In genomic region chr1:203536981-203537455, GRCh38 we compare ENCODE assay signal across 12 cellular contexts. TPM values are rescaled to one million over a fixed set of nuclear protein-coding genes. Genes with fewer than 3 reads are reported as not detected.
DNase-seq lines count a peak whose midpoint lies in the region; ATAC-seq, FAIRE-seq and TF ChIP-seq lines count a peak whose summit lies in the region.
"Had no signal": no experiment of that assay in that cellular context is flagged by ENCODE, and none has a peak within 500 bp of the region (broad histone marks: within the 10 kb centered on the region; RNA-seq: fewer than 3 reads in every experiment).

No MANE protein-coding gene starts in this region.

- ATAC-seq in gastroesophageal sphincter (peak; percentile 45), HG03039 (IDR thresholded peaks at IDR 0.05; ENCODE audit: unreplicated experiment) (no peak)
- no peak for ATAC-seq in activated T-helper 17 cell treated with anti-CD3 and anti-CD28 coated beads, Interleukin-2, amount 50 U/mL, for 72 hours (replicated peaks)

- H3K9me3 ChIP-seq in gastroesophageal sphincter (no peaks in the 10 kb centered on the region), small intestine (ENCODE audit: control insufficient read depth, low read depth) (no peaks in the 10 kb centered on the region)

- no peaks in the 10 kb centered on the region for H3K36me3 Mint-ChIP-seq in activated T-helper 17 cell treated with anti-CD3 and anti-CD28 coated beads, Interleukin-2, amount 50 U/mL, for 72 hours (ENCODE audit: low read depth)

- H3K4me1 ChIP-seq in gastroesophageal sphincter (peaks cover 2 to 36% (median 3%) of the 10 kb centered on the region in 3 donors), small intestine (ENCODE audit: control insufficient read depth in 2 of 2, insufficient read depth in 1 of 2, low read depth in 1 of 2, low read length in 1 of 2) (peaks cover 2 to 3% of the 10 kb centered on the region in 2 donors)

- H3K4me1 Mint-ChIP-seq in activated T-helper 17 cell treated with anti-CD3 and anti-CD28 coated beads, Interleukin-2, amount 50 U/mL, for 72 hours = no peaks in the 10 kb centered on the region

- no peak for TF ChIP-seq POLR2A in gastroesophageal sphincter (IDR thresholded peaks at IDR 0.05)

- TF ChIP-seq CTCF in gastroesophageal sphincter (IDR thresholded peaks at IDR 0.05) = no peak

- H3K4me3 ChIP-seq in gastroesophageal sphincter = no peak overlapping the region
- H3K4me3 ChIP-seq in small intestine (ENCODE audit: low read depth in 1 of 2, low read length in 2 of 2) = no peak overlapping the region

- H3K27ac ChIP-seq in gastroesophageal sphincter (peak overlapping the region in 2 of 4 donors; percentile 15 to 46), small intestine (ENCODE audit: low read depth in 1 of 2, low read length in 1 of 2) (peak overlapping the region; percentile 69 to 71)

- no peak overlapping the region for H3K27ac Mint-ChIP-seq in activated T-helper 17 cell treated with anti-CD3 and anti-CD28 coated beads, Interleukin-2, amount 50 U/mL, for 72 hours

- H3K9me3 Mint-ChIP-seq in activated T-helper 17 cell treated with anti-CD3 and anti-CD28 coated beads, Interleukin-2, amount 50 U/mL, for 72 hours = no peaks in the 10 kb centered on the region

- FAIRE-seq in small intestine (lab: Jason Lieb, UNC) = no peak
- FAIRE-seq: endometrium had no signal

- peak; percentile 64 for DNase-seq in HuH-7 (ENCODE audit: low spot score)
- DNase-seq in T1000 (lab: John Stamatoyannopoulos, UW) = peak; percentile 11
- DNase-seq in small intestine = peak; percentile 94
- no peak for DNase-seq in NCI-H2227 treated with DMSO at 0.1 percent for 48 hours (lab: John Stamatoyannopoulos, UW)
- no peak for DNase-seq in effector CD4-positive, alpha-beta T cell
- DNase-seq: activated gamma-delta T cell, DND-41, NCI-H524 had no signal

- H3K27me3 Mint-ChIP-seq in activated T-helper 17 cell treated with anti-CD3 and anti-CD28 coated beads, Interleukin-2, amount 50 U/mL, for 72 hours = peaks cover 4% of the 10 kb centered on the region

- no peaks in the 10 kb centered on the region for H3K36me3 ChIP-seq in gastroesophageal sphincter
- H3K36me3 ChIP-seq in small intestine (ENCODE audit: control insufficient read depth in 2 of 2, insufficient read depth in 2 of 2, low read length in 2 of 2) = no peaks in the 10 kb centered on the region

- no peak for TF ChIP-seq EP300 in gastroesophageal sphincter (IDR thresholded peaks at IDR 0.05)

- no peak overlapping the region for H3K4me3 Mint-ChIP-seq in activated T-helper 17 cell treated with anti-CD3 and anti-CD28 coated beads, Interleukin-2, amount 50 U/mL, for 72 hours

- 79 to 89% methylated on average over 3 of the region's 3 CpGs for WGBS in gastroesophageal sphincter (ENCODE audit: low coverage in 1 of 2), 2 donors
- 11 to 61% (median 25%) methylated on average over 3 of the region's 3 CpGs for WGBS in small intestine, 3 donors

- no peaks in the 10 kb centered on the region for H3K27me3 ChIP-seq in gastroesophageal sphincter
- no peaks in the 10 kb centered on the region for H3K27me3 ChIP-seq in small intestine (ENCODE audit: control insufficient read depth in 2 of 2, insufficient read depth in 2 of 2, low read length in 2 of 2)

RNA-seq across cellular contexts. Expression of gene OPTC, which starts 43.1 kb away (rescaled TPM):
- total RNA-seq in gastroesophageal sphincter = not detected
- polyA plus RNA-seq in small intestine = not detected
- total RNA-seq in activated T-helper 17 cell treated with anti-CD3 and anti-CD28 coated beads, Interleukin-2, amount 50 U/mL, for 72 hours = not detected

Comparison
In these comparisons a context has a peak if more than half of its experiments do, and no peak if none do; other contexts are left out.
1. DNase-seq: peak in HuH-7 (single experiment), T1000 (single experiment) and small intestine (single experiment); none in NCI-H2227 treated with DMSO at 0.1 percent for 48 hours (single experiment) and effector CD4-positive, alpha-beta T cell (single experiment).